ENCODE assay signal across 1 cellular context in genomic region chr3:38643090-38643489, GRCh38.
TF ChIP-seq lines count a peak whose summit lies in the region.

No MANE protein-coding gene starts in this region.

TF ChIP-seq in H1, 55 proteins besides CTCF, POLR2A, EP300 and RAD21:
- TF ChIP-seq TAF7 (optimal IDR thresholded peaks at IDR 0.05; ENCODE audit: borderline replicate concordance, low read depth, low read length) (no peak), TAF1 (IDR thresholded peaks at IDR 0.05; ENCODE audit: low read depth, low read length) (no peak)
